26 cellular contexts compared by ENCODE assay signal in genomic region chr10:22391605-22392004, GRCh38. TPM values are rescaled to one million over a fixed set of nuclear protein-coding genes. Genes with fewer than 3 reads are reported as not detected.
"Had no signal": no experiment of that assay in that cellular context is flagged by ENCODE, and none has a peak within 500 bp of the region (broad histone marks: within the 10 kb centered on the region; RNA-seq: fewer than 3 reads in every experiment).

No MANE protein-coding gene starts in this region.

- H3K27me3 ChIP-seq: esophagus muscularis mucosa, gastroesophageal sphincter, ovary, right lobe of liver, upper lobe of right lung had no signal

- H3K4me1 ChIP-seq: esophagus muscularis mucosa, gastroesophageal sphincter, heart right ventricle, left ventricle myocardium inferior, right lobe of liver, upper lobe of right lung had no signal

- H3K4me3 Mint-ChIP-seq: activated B cell treated with CpG ODN at 0.5 μM for 24 hours; activated CD4-positive, alpha-beta memory T cell treated with anti-CD3 and anti-CD28 coated beads, Interleukin-2, amount 10 ng/mL, durations not matched to agents 7 days and 5 days; activated CD8-positive, alpha-beta memory T cell treated with anti-CD3 and anti-CD28 coated beads, Interleukin-2, amount 10 ng/mL, durations not matched to agents 7 days and 5 days; activated naive CD8-positive, alpha-beta T cell treated with anti-CD3 and anti-CD28 coated beads for 36 hours; dendritic cell treated with granulocyte-macrophage colony-stimulating factor and Interleukin-4, amounts not matched to agents 40 ng/mL and 50 ng/mL, for 4 days; naive B cell; stimulated activated effector memory CD8-positive, alpha-beta T cell treated with anti-CD3 and anti-CD28 coated beads, Interleukin-12 subunit alpha, Interleukin-12 subunit beta, amount 100 ng/mL, for 72 hours had no signal

- H3K4me1 Mint-ChIP-seq: activated B cell treated with CpG ODN at 0.5 μM for 24 hours; activated CD4-positive, alpha-beta memory T cell treated with anti-CD3 and anti-CD28 coated beads, Interleukin-2, amount 10 ng/mL, durations not matched to agents 7 days and 5 days; activated CD8-positive, alpha-beta memory T cell treated with anti-CD3 and anti-CD28 coated beads, Interleukin-2, amount 10 ng/mL, durations not matched to agents 7 days and 5 days; naive B cell; stimulated activated effector memory CD8-positive, alpha-beta T cell treated with anti-CD3 and anti-CD28 coated beads, Interleukin-12 subunit alpha, Interleukin-12 subunit beta, amount 100 ng/mL, for 72 hours had no signal

- H3K4me3 ChIP-seq: esophagus muscularis mucosa, gastroesophageal sphincter, heart right ventricle, left ventricle myocardium inferior, ovary, right lobe of liver, smooth muscle cell, thoracic aorta, upper lobe of right lung had no signal

- H3K27ac ChIP-seq: esophagus muscularis mucosa, gastroesophageal sphincter, heart right ventricle, left ventricle myocardium inferior, ovary, right lobe of liver, thoracic aorta, upper lobe of right lung had no signal

- H3K36me3 ChIP-seq: esophagus muscularis mucosa, gastroesophageal sphincter, heart right ventricle, left ventricle myocardium inferior, ovary, right lobe of liver, thoracic aorta, upper lobe of right lung had no signal

- H3K36me3 Mint-ChIP-seq: activated naive CD8-positive, alpha-beta T cell treated with anti-CD3 and anti-CD28 coated beads for 36 hours; stimulated activated effector memory CD8-positive, alpha-beta T cell treated with anti-CD3 and anti-CD28 coated beads, Interleukin-12 subunit alpha, Interleukin-12 subunit beta, amount 100 ng/mL, for 72 hours had no signal

- H3K27ac Mint-ChIP-seq: activated B cell treated with CpG ODN at 0.5 μM for 24 hours; activated CD4-positive, alpha-beta memory T cell treated with anti-CD3 and anti-CD28 coated beads, Interleukin-2, amount 10 ng/mL, durations not matched to agents 7 days and 5 days; activated CD8-positive, alpha-beta memory T cell treated with anti-CD3 and anti-CD28 coated beads, Interleukin-2, amount 10 ng/mL, durations not matched to agents 7 days and 5 days; activated naive CD8-positive, alpha-beta T cell treated with anti-CD3 and anti-CD28 coated beads for 36 hours; dendritic cell treated with granulocyte-macrophage colony-stimulating factor and Interleukin-4, amounts not matched to agents 40 ng/mL and 50 ng/mL, for 4 days; naive B cell; stimulated activated effector memory CD8-positive, alpha-beta T cell treated with anti-CD3 and anti-CD28 coated beads, Interleukin-12 subunit alpha, Interleukin-12 subunit beta, amount 100 ng/mL, for 72 hours had no signal

- H3K9me3 ChIP-seq: esophagus muscularis mucosa, gastroesophageal sphincter, heart right ventricle, left ventricle myocardium inferior, ovary, right lobe of liver, thoracic aorta, upper lobe of right lung had no signal

- H3K9me3 Mint-ChIP-seq: activated B cell treated with CpG ODN at 0.5 μM for 24 hours; activated naive CD8-positive, alpha-beta T cell treated with anti-CD3 and anti-CD28 coated beads for 36 hours; dendritic cell treated with granulocyte-macrophage colony-stimulating factor and Interleukin-4, amounts not matched to agents 40 ng/mL and 50 ng/mL, for 4 days; stimulated activated effector memory CD8-positive, alpha-beta T cell treated with anti-CD3 and anti-CD28 coated beads, Interleukin-12 subunit alpha, Interleukin-12 subunit beta, amount 100 ng/mL, for 72 hours had no signal

- DNase-seq: activated B cell treated with CpG ODN at 0.5 μM for 24 hours; activated CD4-positive, alpha-beta memory T cell treated with anti-CD3 and anti-CD28 coated beads, Interleukin-2, amount 10 ng/mL, durations not matched to agents 7 days and 5 days; activated CD4-positive, alpha-beta T cell treated with anti-CD3 and anti-CD28 coated beads for 4 hours; activated CD8-positive, alpha-beta memory T cell treated with anti-CD3 and anti-CD28 coated beads, Interleukin-2, amount 10 ng/mL, durations not matched to agents 7 days and 5 days; activated naive CD4-positive, alpha-beta T cell; activated naive CD8-positive, alpha-beta T cell treated with anti-CD3 and anti-CD28 coated beads for 36 hours; amniotic stem cell; effector CD8-positive, alpha-beta T cell; heart right ventricle; kidney glomerular epithelial cell; left ventricle myocardium inferior; mammary epithelial cell; midbrain; naive B cell; ovary; right lobe of liver; stimulated activated CD4-positive, alpha-beta T cell treated with anti-CD3 and anti-CD28 coated beads, Interleukin-4, amount 100 ng/mL, for 24 hours; T-helper 2 cell; upper lobe of right lung had no signal

- H3K27me3 Mint-ChIP-seq: activated CD8-positive, alpha-beta memory T cell treated with anti-CD3 and anti-CD28 coated beads, Interleukin-2, amount 10 ng/mL, durations not matched to agents 7 days and 5 days had no signal

RNA-seq across cellular contexts. Expression of gene SPAG6, which starts 46.3 kb away (rescaled TPM):
- total RNA-seq: activated naive CD8-positive, alpha-beta T cell treated with anti-CD3 and anti-CD28 coated beads for 36 hours; gastroesophageal sphincter; heart right ventricle; left ventricle myocardium inferior; mammary epithelial cell; pulmonary artery endothelial cell; right lobe of liver; smooth muscle cell; thoracic aorta; upper lobe of right lung had no signal
- polyA plus RNA-seq: mammary epithelial cell had no signal
